5 cellular contexts compared by ENCODE assay signal in the genomic region with DNA sequence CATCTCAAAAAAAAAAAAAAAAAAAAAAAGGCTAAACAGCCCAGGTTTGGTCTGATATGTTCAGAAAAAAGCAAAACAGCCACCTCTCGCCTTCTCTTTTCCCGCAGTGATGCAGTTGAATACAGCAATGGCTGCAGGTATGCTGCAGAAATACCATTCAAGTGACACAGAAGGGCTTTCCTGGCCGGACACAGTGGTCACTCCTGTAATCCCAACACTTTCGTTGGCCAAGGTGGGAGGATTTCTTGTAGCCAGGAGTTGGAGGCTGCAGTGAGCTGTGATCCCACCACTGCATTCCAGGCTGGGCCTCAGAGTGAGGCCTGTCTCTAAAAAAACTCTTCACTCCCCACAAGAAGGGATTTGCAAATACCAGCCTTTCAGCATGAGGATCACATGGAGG. TPM values are rescaled to one million over a fixed set of nuclear protein-coding genes. Genes with fewer than 3 reads are reported as not detected.
"Had no signal": no experiment of that assay in that cellular context is flagged by ENCODE, and none has a peak within 500 bp of the region (broad histone marks: within the 10 kb centered on the region; RNA-seq: fewer than 3 reads in every experiment).

No MANE protein-coding gene starts in this region.

RNA-seq across cellular contexts. Expression of a gene that starts 29.6 kb away (rescaled TPM):
- total RNA-seq: esophagus squamous epithelium, glomerular endothelial cell, left lobe of liver, left ventricle myocardium inferior, mammary epithelial cell had no signal
- polyA plus RNA-seq: mammary epithelial cell had no signal
